8 cellular contexts compared by ENCODE assay signal in genomic region chr17:77428901-77429734, GRCh38.
DNase-seq lines count a peak whose midpoint lies in the region; ATAC-seq and TF ChIP-seq lines count a peak whose summit lies in the region.

No MANE protein-coding gene starts in this region.

- no peak for DNase-seq in DND-41
- DNase-seq in left ventricle myocardium inferior = no peak
- no peak for DNase-seq in PC-3
- no peak for DNase-seq in NCI-H446 treated with DMSO at 0.1 percent for 48 hours (lab: John Stamatoyannopoulos, UW)

- POLR2A ChIA-PET in PC-3 (lab: Charles Lee; ENCODE audit: unreplicated experiment) = no interaction called here

- H2AFZ ChIP-seq in DND-41 (ENCODE audit: low read depth, low read length) (no peak overlapping the region), SU-DHL-6 (ENCODE audit: low read depth, low read length, severe bottlenecking) (no peak overlapping the region), PC-3 (ENCODE audit: low read length) (no peak overlapping the region)

- CTCF ChIA-PET in PC-3 (lab: Charles Lee) = interaction anchor here (0.6 to 1.1 kb wide), 7 partner anchors 16 to 108 kb away, joined by 3 to 11 read pairs (median 6); no protein-coding TSS in a partner anchor

- H3K9me3 ChIP-seq in DND-41 (ENCODE audit: insufficient read depth, low read length, severe bottlenecking) (no peaks in the 10 kb centered on the region), SU-DHL-6 (ENCODE audit: insufficient read depth, low read length) (no peaks in the 10 kb centered on the region), left ventricle myocardium inferior (replicated peaks) (no peaks in the 10 kb centered on the region), skeletal muscle tissue (ENCODE audit: control insufficient read depth in 3 of 3, low read length in 3 of 3) (no peaks in the 10 kb centered on the region), PC-3 (ENCODE audit: low read length) (no peaks in the 10 kb centered on the region)

- H3K79me2 ChIP-seq in DND-41 (ENCODE audit: insufficient read depth, low read length) (peaks cover 99% of the 10 kb centered on the region), SU-DHL-6 (ENCODE audit: insufficient read depth, low read length) (peaks cover 6% of the 10 kb centered on the region; the same call in 1 of the 2 replicates), PC-3 (ENCODE audit: low read length) (peaks cover 86% of the 10 kb centered on the region)

- H4K20me1 ChIP-seq in DND-41 (ENCODE audit: insufficient read depth, low read length) = no peaks in the 10 kb centered on the region
- H4K20me1 ChIP-seq in SU-DHL-6 (ENCODE audit: low read depth, low read length) = no peaks in the 10 kb centered on the region
- H4K20me1 ChIP-seq in PC-3 (ENCODE audit: low read length) = peaks cover 13% of the 10 kb centered on the region

- intact Hi-C loops in left ventricle myocardium inferior (cut with micrococcal nuclease) = loop anchor here (10.0 kb wide), 1 partner anchor 94 kb away; no protein-coding TSS in a partner anchor
- intact Hi-C loops in PC-3 (cut with micrococcal nuclease) = loop anchor here (5.0 kb wide), 1 partner anchor 68 kb away; no protein-coding TSS in a partner anchor

- no TSS peak for BruUV-seq in PC-3 (replicated peaks; lab: Mats Ljungman, UMichigan)

- H3K9me2 ChIP-seq in SU-DHL-6 (replicated peaks; ENCODE audit: insufficient read depth, low read length) (no peaks in the 10 kb centered on the region), PC-3 (replicated peaks; ENCODE audit: low read length) (no peaks in the 10 kb centered on the region)

- peak overlapping the region; percentile 75 for H3K27ac ChIP-seq in DND-41 (ENCODE audit: low read length)
- H3K27ac ChIP-seq in SU-DHL-6 (ENCODE audit: low read depth, low read length) = peak overlapping the region; percentile 51
- peak overlapping the region; percentile 85 for H3K27ac ChIP-seq in left ventricle myocardium inferior (replicated peaks)
- H3K27ac ChIP-seq in skeletal muscle tissue (ENCODE audit: low read depth, low read length) = peak overlapping the region; percentile 20
- H3K27ac ChIP-seq in PC-3 (ENCODE audit: low read length) = no peak overlapping the region

- H3K4me1 ChIP-seq in DND-41 (ENCODE audit: insufficient read depth, low read length) = peaks cover 72% of the 10 kb centered on the region
- H3K4me1 ChIP-seq in left ventricle myocardium inferior = peaks cover 98% of the 10 kb centered on the region
- peaks cover 71 to 85% (median 82%) of the 10 kb centered on the region in 3 donors for H3K4me1 ChIP-seq in skeletal muscle tissue (ENCODE audit: control insufficient read depth in 3 of 3, insufficient read depth in 3 of 3, low read length in 3 of 3)
- H3K4me1 ChIP-seq in PC-3 (ENCODE audit: insufficient read depth, low read length) = peaks cover 60% of the 10 kb centered on the region

- H3K27me3 ChIP-seq in DND-41 (ENCODE audit: insufficient read depth, low read length, poor library complexity) = no peaks in the 10 kb centered on the region
- no peaks in the 10 kb centered on the region for H3K27me3 ChIP-seq in SU-DHL-6 (ENCODE audit: low read length)
- no peaks in the 10 kb centered on the region for H3K27me3 ChIP-seq in left ventricle myocardium inferior (ENCODE audit: low read depth)
- H3K27me3 ChIP-seq in skeletal muscle tissue (ENCODE audit: control insufficient read depth in 3 of 3, insufficient read depth in 3 of 3, low read length in 3 of 3) = no peaks in the 10 kb centered on the region
- no peaks in the 10 kb centered on the region for H3K27me3 ChIP-seq in PC-3 (ENCODE audit: low read length)

- H3K4me3 ChIP-seq in DND-41 (ENCODE audit: low read depth in 1 of 2, low read length in 2 of 2) (no peak overlapping the region), SU-DHL-6 (ENCODE audit: insufficient read depth, low read length, poor library complexity, severe bottlenecking) (no peak overlapping the region), left ventricle myocardium inferior (no peak overlapping the region), skeletal muscle tissue (ENCODE audit: low read length in 3 of 3) (no peak overlapping the region), PC-3 (ENCODE audit: low read length) (no peak overlapping the region)

- TF ChIP-seq CTCF in DND-41 (IDR thresholded peaks at IDR 0.05; ENCODE audit: borderline replicate concordance, extremely low read depth, low read length, poor library complexity, severe bottlenecking) = no peak
- TF ChIP-seq CTCF in SU-DHL-6 (IDR thresholded peaks at IDR 0.05; ENCODE audit: insufficient read depth, low read length, poor library complexity, severe bottlenecking) = no peak
- no peak for TF ChIP-seq CTCF in left ventricle myocardium inferior (IDR thresholded peaks at IDR 0.05; ENCODE audit: borderline replicate concordance)
- no peak for TF ChIP-seq CTCF in PC-3 (conservative IDR thresholded peaks at IDR 0.05; ENCODE audit: low read depth, low read length)

- H3F3A ChIP-seq in SU-DHL-6 (ENCODE audit: insufficient read depth) (peaks cover 31% of the 10 kb centered on the region), PC-3 (ENCODE audit: low read length, unreplicated experiment) (peaks cover 11% of the 10 kb centered on the region)

- H3K4me2 ChIP-seq in DND-41 (ENCODE audit: insufficient read depth, low read length) = no peak overlapping the region
- H3K4me2 ChIP-seq in SU-DHL-6 (ENCODE audit: low read depth, low read length, poor library complexity, severe bottlenecking) = peak overlapping the region; percentile 21
- H3K4me2 ChIP-seq in PC-3 (ENCODE audit: low read length) = no peak overlapping the region

- H3K9ac ChIP-seq in DND-41 (ENCODE audit: low read depth, low read length) (0 out of 2 replicates have a peak overlapping the region, but pooled peaks have one; percentile 5), SU-DHL-6 (ENCODE audit: low read length) (peak overlapping the region; percentile 25), skeletal muscle tissue (ENCODE audit: low read depth in 1 of 3, low read length in 3 of 3) (peak overlapping the region in 1 of 3 donors; percentile 33), PC-3 (ENCODE audit: low read length) (no peak overlapping the region)

- ATAC-seq in DND-41 (ENCODE audit: insufficient read depth, low read depth) = no peak
- ATAC-seq in PC-3 = no peak
- ATAC-seq in GM21825 (IDR thresholded peaks at IDR 0.05; ENCODE audit: unreplicated experiment) = no peak
- no peak for ATAC-seq in GM21529 (IDR thresholded peaks at IDR 0.05; ENCODE audit: unreplicated experiment)

- peaks cover 47% of the 10 kb centered on the region for H3K36me3 ChIP-seq in DND-41 (ENCODE audit: insufficient read depth, low read length)
- no peaks in the 10 kb centered on the region for H3K36me3 ChIP-seq in SU-DHL-6 (ENCODE audit: low read length)
- no peaks in the 10 kb centered on the region for H3K36me3 ChIP-seq in left ventricle myocardium inferior
- H3K36me3 ChIP-seq in skeletal muscle tissue (ENCODE audit: control insufficient read depth in 3 of 3, insufficient read depth in 3 of 3, low read length in 3 of 3) = no peaks in the 10 kb centered on the region
- peaks cover 6% of the 10 kb centered on the region; the same call in 1 of the 2 replicates for H3K36me3 ChIP-seq in PC-3 (ENCODE audit: low read depth, low read length)
